Comparison of ENCODE assay signal across 8 cellular contexts in genomic region chr9:106864533-106865143, GRCh38. TPM values are rescaled to one million over a fixed set of nuclear protein-coding genes. Genes with fewer than 3 reads are reported as not detected.
DNase-seq lines count a peak whose midpoint lies in the region; ATAC-seq and TF ChIP-seq lines count a peak whose summit lies in the region.

No MANE protein-coding gene starts in this region.

- no peak for TF ChIP-seq CTCF in prostate gland (IDR thresholded peaks at IDR 0.05)

- peaks cover under 1% of the 10 kb centered on the region for H3K4me1 ChIP-seq in prostate gland (replicated peaks)

- peak overlapping the region; percentile 87 to 89 for H3K27ac ChIP-seq in prostate gland

- TF ChIP-seq POLR2A in prostate gland (IDR thresholded peaks at IDR 0.05): no peak

- H3K27me3 ChIP-seq in prostate gland (replicated peaks; ENCODE audit: insufficient read depth): no peaks in the 10 kb centered on the region

- H3K9me3 Mint-ChIP-seq in stimulated activated memory B cell treated with anti-CD40 and anti-IgM and Interleukin-4, amounts not matched to agents 10 μg/mL and 1 μg/mL and 100 μg/mL, for 72 hours: peaks cover 4% of the 10 kb centered on the region

- H3K9me3 ChIP-seq in prostate gland: no peaks in the 10 kb centered on the region

- intact Hi-C loops in prostate gland (cut with DNase I): loop anchor here (5.0 to 10.0 kb wide), 5 partner anchors 58 to 962 kb away; partner anchors contain the start of gene RAD23B

- no peak overlapping the region for H3K27ac Mint-ChIP-seq in stimulated activated memory B cell treated with anti-CD40 and anti-IgM and Interleukin-4, amounts not matched to agents 10 μg/mL and 1 μg/mL and 100 μg/mL, for 72 hours

- no peak overlapping the region for H3K4me3 Mint-ChIP-seq in stimulated activated memory B cell treated with anti-CD40 and anti-IgM and Interleukin-4, amounts not matched to agents 10 μg/mL and 1 μg/mL and 100 μg/mL, for 72 hours

- peaks cover 36% of the 10 kb centered on the region for H3K4me1 Mint-ChIP-seq in stimulated activated memory B cell treated with anti-CD40 and anti-IgM and Interleukin-4, amounts not matched to agents 10 μg/mL and 1 μg/mL and 100 μg/mL, for 72 hours

- DNase-seq in NCI-H2081 (lab: John Stamatoyannopoulos, UW) (peak; percentile 14 to 39), NCI-H2081 treated with DMSO at 0.1 percent for 48 hours (lab: John Stamatoyannopoulos, UW) (no peak), globus pallidus (ENCODE audit: low spot score) (peak; percentile 58), prostate gland (ENCODE audit: low spot score) (no peak)

- peak overlapping the region; percentile 67 to 75 for H3K4me3 ChIP-seq in prostate gland

- peak; percentile 8 for ATAC-seq in SK-N-SH treated with all-trans-retinoic acid at 6 μM for 48 hours
- ATAC-seq in HG03039 (IDR thresholded peaks at IDR 0.05; ENCODE audit: unreplicated experiment): no peak
- ATAC-seq in stimulated activated memory B cell treated with anti-CD40 and anti-IgM and Interleukin-4, amounts not matched to agents 10 μg/mL and 1 μg/mL and 100 μg/mL, for 72 hours: no peak
- no peak for ATAC-seq in HG02870 (IDR thresholded peaks at IDR 0.05; ENCODE audit: unreplicated experiment)

- peaks cover 63% of the 10 kb centered on the region for H3K27me3 Mint-ChIP-seq in stimulated activated memory B cell treated with anti-CD40 and anti-IgM and Interleukin-4, amounts not matched to agents 10 μg/mL and 1 μg/mL and 100 μg/mL, for 72 hours

- H3K36me3 Mint-ChIP-seq in stimulated activated memory B cell treated with anti-CD40 and anti-IgM and Interleukin-4, amounts not matched to agents 10 μg/mL and 1 μg/mL and 100 μg/mL, for 72 hours: peaks cover 7% of the 10 kb centered on the region

- 11% methylated on average over 7 of the region's 7 CpGs for WGBS in prostate gland

- no peaks in the 10 kb centered on the region for H3K36me3 ChIP-seq in prostate gland

TF ChIP-seq in SK-N-SH treated with all-trans-retinoic acid at 6 μM for 48 hours, 23 proteins besides CTCF, POLR2A, EP300 and RAD21:
- TF ChIP-seq CSDC2 (CRISPR knock-in tag; IDR thresholded peaks at IDR 0.05) (0 out of 2 replicates have a peak, but pooled peaks have one; percentile 16), ZNF70 (CRISPR knock-in tag; IDR thresholded peaks at IDR 0.05) (no peak)
TF ChIP-seq in SK-N-SH treated with all-trans-retinoic acid at 6 μM for 48 hours: peak in this region for 1.

RNA-seq across cellular contexts. Expression of gene ZNF462, which starts 1.7 kb away (rescaled TPM):
- total RNA-seq in prostate gland: 10 to 100 TPM; 41.4 to 54.4 TPM

Comparison
In these comparisons a context has a peak if more than half of its experiments do, and no peak if none do; other contexts are left out.
1. DNase-seq: peak in NCI-H2081 (2 of 2) and globus pallidus (single experiment); none in NCI-H2081 treated with DMSO at 0.1 percent for 48 hours (single experiment) and prostate gland (single experiment).